20 cellular contexts compared by ENCODE assay signal in the genomic region with DNA sequence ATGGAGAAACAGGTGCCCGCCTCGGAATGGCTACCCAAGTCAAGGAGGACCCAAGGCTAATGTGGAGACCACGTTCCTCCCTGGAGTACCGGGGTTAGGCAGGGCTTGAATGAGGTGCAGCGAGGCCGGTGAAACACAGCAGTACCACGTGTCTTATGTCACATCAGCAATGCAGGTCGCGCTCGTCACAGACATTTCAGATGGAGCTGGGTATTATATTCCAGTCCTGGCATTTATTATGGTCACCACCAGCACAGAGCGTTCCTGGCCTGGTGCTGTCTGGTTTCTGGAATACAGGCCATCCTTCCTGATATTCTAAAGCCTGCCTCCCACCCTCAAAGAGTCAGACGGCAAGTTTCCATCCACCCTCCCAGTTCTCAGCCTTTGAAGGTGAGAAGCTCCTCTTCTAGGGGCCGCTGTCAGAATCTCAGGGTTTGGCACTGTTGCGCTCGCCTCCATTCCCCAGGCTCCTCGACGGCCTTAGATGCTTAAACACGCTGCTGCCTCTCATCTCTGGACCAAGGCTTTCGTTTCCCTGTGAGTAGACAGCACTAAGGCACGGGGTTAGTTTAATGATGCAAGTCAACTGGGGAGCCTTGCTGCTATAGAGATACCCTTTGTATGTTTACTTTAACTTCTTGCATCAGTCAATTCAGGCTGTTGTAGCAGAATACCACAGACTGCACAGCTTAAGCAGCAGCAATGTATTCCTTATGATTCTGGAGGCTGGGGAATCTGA.
"Had no signal": no experiment of that assay in that cellular context is flagged by ENCODE, and none has a peak within 500 bp of the region (broad histone marks: within the 10 kb centered on the region; RNA-seq: fewer than 3 reads in every experiment).

No MANE protein-coding gene starts in this region.

- H3K9me3 ChIP-seq: mucosa of descending colon, prostate gland, sigmoid colon, vagina had no signal

- H3K4me1 ChIP-seq: prostate gland, sigmoid colon, spleen, suprapubic skin, vagina had no signal

- H3K27me3 ChIP-seq: sigmoid colon, spleen, suprapubic skin, vagina had no signal

- DNase-seq: cortex of kidney; effector CD4-positive, alpha-beta T cell; mesenchymal stem cell; mucosa of descending colon; naive B cell; nucleus accumbens; right cardiac atrium; sigmoid colon; spleen; stimulated activated CD4-positive, alpha-beta T cell treated with anti-CD3 and anti-CD28 coated beads, Interleukin-4, amount 100 ng/mL, for 4 hours; trophoblast cell had no signal

- H3K4me3 ChIP-seq: mucosa of descending colon, prostate gland, sigmoid colon, skin epidermis, spleen, suprapubic skin, vagina had no signal

- H3K36me3 ChIP-seq: prostate gland, sigmoid colon, spleen, suprapubic skin, vagina had no signal

- H3K27ac ChIP-seq: prostate gland, sigmoid colon, skin epidermis, spleen, suprapubic skin, vagina had no signal

- FAIRE-seq: frontal cortex, keratinocyte had no signal

- ATAC-seq: left lobe of liver; mucosa of descending colon; natural killer cell treated with Interleukin-12 subunit alpha and Interleukin-12 subunit beta and Interleukin-15 and Interleukin-18, amount 100 ng/mL, for 72 hours; right cardiac atrium; stimulated activated memory B cell treated with anti-CD40 and anti-IgM and Interleukin-4, amounts not matched to agents 10 μg/mL and 1 μg/mL and 100 μg/mL, for 72 hours had no signal
